Comparison of ENCODE assay signal across 6 cellular contexts in the genomic region with DNA sequence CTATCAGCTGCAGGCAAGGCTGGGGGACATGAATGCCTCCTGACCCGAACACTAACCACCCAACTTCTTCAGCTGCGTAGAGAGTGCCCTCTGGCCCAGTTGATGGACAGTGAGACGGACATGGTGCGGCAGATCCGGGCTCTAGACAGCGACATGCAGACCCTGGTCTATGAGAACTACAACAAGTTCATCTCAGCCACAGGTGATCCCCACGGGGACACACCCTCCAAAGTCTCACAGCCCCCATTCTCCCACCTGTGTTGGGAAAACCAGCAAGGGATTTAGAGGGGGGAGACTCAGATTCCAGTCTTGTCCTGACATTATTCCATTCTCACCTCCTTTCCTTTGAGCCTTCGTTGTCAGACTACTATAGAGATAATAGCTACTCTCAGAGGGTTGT. TPM values are rescaled to one million over a fixed set of nuclear protein-coding genes. Genes with fewer than 3 reads are reported as not detected.
A peak's percentile ranks its signal among the peaks of the same experiment; 100 is the strongest.
DNase-seq lines count a peak whose midpoint lies in the region; ATAC-seq, FAIRE-seq and TF ChIP-seq lines count a peak whose summit lies in the region.

No MANE protein-coding gene starts in this region.

- peaks cover 7 to 8% of the 10 kb centered on the region in 2 donors for H3K4me1 ChIP-seq in kidney (ENCODE audit: control insufficient read depth in 1 of 2, insufficient read depth in 1 of 2, low read depth in 1 of 2, low read length in 2 of 2)

- peak overlapping the region; percentile 89 for H3K4me3 Mint-ChIP-seq in T-helper 17 cell

- H3K9me3 ChIP-seq in T-helper 17 cell (ENCODE audit: control insufficient read depth, low read length, poor library complexity, severe bottlenecking) (no peaks in the 10 kb centered on the region), kidney (ENCODE audit: control insufficient read depth in 1 of 2, low read length in 2 of 2) (no peaks in the 10 kb centered on the region)

- POLR2A ChIA-PET in AG04449 (lab: Yijun Ruan, JAX) = interaction anchor here (0.8 to 1.6 kb wide), 5 partner anchors 12 to 220 kb away, joined by 3 to 8 read pairs (median 4); a partner anchor contains a TSS

- peak overlapping the region; percentile 67 to 68 for H3K9ac ChIP-seq in kidney (ENCODE audit: low read length in 2 of 2)

- H3K4me1 Mint-ChIP-seq in T-helper 17 cell = peaks cover 7% of the 10 kb centered on the region

- H3K4me3 ChIP-seq in AG04449 (ENCODE audit: low read depth, low read length) (peak overlapping the region; percentile 76), kidney (ENCODE audit: low read length in 2 of 2) (peak overlapping the region; percentile 87 to 94)

- intact Hi-C loops in kidney (cut with DNase I) = no loop called here

- H3K27me3 Mint-ChIP-seq in T-helper 17 cell = no peaks in the 10 kb centered on the region

- TF ChIP-seq CTCF in AG04449 (IDR thresholded peaks at IDR 0.05; ENCODE audit: insufficient read depth, low read length, missing control alignments) (no peak), kidney (IDR thresholded peaks at IDR 0.05; ENCODE audit: borderline replicate concordance, extremely low read depth, insufficient read depth) (no peak)

- no peaks in the 10 kb centered on the region for H3K36me3 ChIP-seq in kidney (ENCODE audit: control insufficient read depth in 1 of 2, insufficient read depth in 2 of 2, low read length in 2 of 2)

- DNase-seq in AG04449 (ENCODE audit: low read depth, low spot score) (no peak), T-helper 17 cell (no peak), kidney (no peak), NCI-H1417 (lab: John Stamatoyannopoulos, UW) (no peak), ecto neural progenitor cell (ENCODE audit: low spot score) (no peak)
- no peak for DNase-seq in activated effector memory CD4-positive, alpha-beta T cell treated with anti-CD3 and anti-CD28 coated beads, Interleukin-2, amount 50 U/mL, for 16 hours

- H3K27ac ChIP-seq in kidney (ENCODE audit: low read depth in 2 of 2, low read length in 2 of 2) = no peak overlapping the region

- peak overlapping the region; percentile 77 for H3K27ac Mint-ChIP-seq in T-helper 17 cell

- CTCF ChIA-PET in AG04449 (lab: Yijun Ruan, JAX) = interaction anchor here (1.5 to 7.7 kb wide), 5 partner anchors 14 to 85 kb away, joined by 5 to 169 read pairs (median 7); a partner anchor contains a TSS

- no peak for FAIRE-seq in kidney (lab: Jason Lieb, UNC)

- no peaks in the 10 kb centered on the region for H3K36me3 Mint-ChIP-seq in T-helper 17 cell (ENCODE audit: low read depth)

- no peak for ATAC-seq in T-helper 17 cell

RNA-seq across cellular contexts. Expression of a gene that starts 0.9 kb away (rescaled TPM):
- total RNA-seq in T-helper 17 cell (100 to 1,000 TPM; 181 to 217 TPM), kidney (110 TPM)
- polyA plus RNA-seq in kidney (ENCODE audit: insufficient read depth, low read depth, low replicate concordance) = 98.3 TPM

RNA-seq across cellular contexts. Expression of a gene that starts 12.9 kb away (rescaled TPM):
- total RNA-seq in T-helper 17 cell = 10 to 100 TPM; 40.7 to 50.2 TPM
- total RNA-seq in kidney = 31.4 TPM
- polyA plus RNA-seq in kidney (ENCODE audit: insufficient read depth, low read depth, low replicate concordance) = 43.1 TPM

RNA-seq across cellular contexts. Expression of a gene that starts 13.1 kb away (rescaled TPM):
- total RNA-seq in T-helper 17 cell (under 1 TPM; 0.37 to 0.90 TPM), kidney (1.4 TPM)
- 0.43 TPM for polyA plus RNA-seq in kidney (ENCODE audit: insufficient read depth, low read depth, low replicate concordance)

RNA-seq across cellular contexts. Expression of a gene that starts 14.7 kb away (rescaled TPM):
- total RNA-seq in T-helper 17 cell = 10 to 100 TPM; 15.2 to 18.5 TPM
- total RNA-seq in kidney = 20.9 TPM
- 88.2 TPM for polyA plus RNA-seq in kidney (ENCODE audit: insufficient read depth, low read depth, low replicate concordance)

RNA-seq across cellular contexts. Expression of a gene that starts 20.6 kb away (rescaled TPM):
- 1 to 10 TPM; 7.5 to 8.7 TPM for total RNA-seq in T-helper 17 cell
- total RNA-seq in kidney = 14.0 TPM
- polyA plus RNA-seq in kidney (ENCODE audit: insufficient read depth, low read depth, low replicate concordance) = 21.1 TPM
